In the genomic region with DNA sequence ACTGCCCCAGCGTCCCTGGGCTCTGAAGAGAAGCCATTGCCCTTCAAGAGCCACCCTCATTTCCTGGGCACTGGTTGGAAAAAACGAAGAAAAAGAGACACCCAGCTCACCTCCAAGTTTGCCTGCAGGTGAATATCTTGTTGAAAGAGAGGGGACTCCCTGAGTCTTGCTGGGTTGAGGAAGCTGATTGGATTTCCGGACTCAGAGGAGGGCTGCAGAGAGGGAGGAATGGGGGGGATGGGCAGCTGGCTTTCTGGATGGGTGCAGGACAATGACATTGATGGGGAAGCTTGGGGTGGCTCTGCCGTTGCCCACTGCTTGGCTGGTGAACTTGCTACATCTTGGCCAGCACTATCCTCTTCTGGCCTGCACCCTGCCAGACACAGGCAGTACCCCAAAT, we compare ENCODE assay signal across 19 cellular contexts. TPM values are rescaled to one million over a fixed set of nuclear protein-coding genes. Genes with fewer than 3 reads are reported as not detected.
DNase-seq lines count a peak whose midpoint lies in the region; ATAC-seq lines count a peak whose summit lies in the region.
"Had no signal": no experiment of that assay in that cellular context is flagged by ENCODE, and none has a peak within 500 bp of the region (broad histone marks: within the 10 kb centered on the region; RNA-seq: fewer than 3 reads in every experiment).

No MANE protein-coding gene starts in this region.

- peak overlapping the region; percentile 80; the same call in 1 of the 2 replicates for H3K9ac ChIP-seq in iPS-20b (ENCODE audit: low read depth, low read length)

- peak overlapping the region; percentile 73 to 78 for H3K4me3 Mint-ChIP-seq in activated T-cell treated with anti-CD3 and anti-CD28 coated beads, Interleukin-2, amount 50 U/mL, for 72 hours
- no peak overlapping the region for H3K4me3 Mint-ChIP-seq in activated T-cell treated with anti-CD3 and anti-CD28 coated beads, Interleukin-2, amount 50 U/mL, for 4 hours
- H3K4me3 Mint-ChIP-seq in activated T-helper 2 cell treated with anti-CD3 and anti-CD28 coated beads, Interferon-gamma antibody, Interleukin-2, Interleukin-4, amounts not matched to agents 10 μg/mL and 5 μg/mL and 100 μg/mL, durations not matched to agents 14 hours and 24 hours and 36 hours (ENCODE audit: low read depth) = no peak overlapping the region
- peak overlapping the region; percentile 33 for H3K4me3 Mint-ChIP-seq in stimulated activated effector memory CD8-positive, alpha-beta T cell treated with anti-CD3 and anti-CD28 coated beads, Interleukin-12 subunit alpha, Interleukin-12 subunit beta, amount 100 ng/mL, for 72 hours
- H3K4me3 Mint-ChIP-seq in activated CD4-positive, alpha-beta memory T cell treated with anti-CD3 and anti-CD28 coated beads, Interleukin-2, amount 10 ng/mL, durations not matched to agents 7 days and 5 days = no peak overlapping the region
- H3K4me3 Mint-ChIP-seq: stimulated activated naive B cell treated with anti-CD40 and anti-IgM and Interleukin-4, amounts not matched to agents 10 μg/mL and 1 μg/mL and 100 μg/mL, for 72 hours had no signal

- H3K36me3 ChIP-seq in iPS-20b (ENCODE audit: insufficient read depth, low read depth, low read length) = no peaks in the 10 kb centered on the region
- H3K36me3 ChIP-seq in aorta (ENCODE audit: control insufficient read depth in 1 of 2, insufficient read depth in 2 of 2, low read length in 1 of 2) = no peaks in the 10 kb centered on the region
- H3K36me3 ChIP-seq: upper lobe of right lung, WERI-Rb-1 had no signal

- no peaks in the 10 kb centered on the region for H3K9me3 ChIP-seq in iPS-20b (ENCODE audit: insufficient read depth, low read depth, low read length)
- H3K9me3 ChIP-seq in aorta (ENCODE audit: control insufficient read depth, low read length) = no peaks in the 10 kb centered on the region
- H3K9me3 ChIP-seq: A549, upper lobe of right lung had no signal

- POLR2A ChIA-PET in activated CD4-positive, alpha-beta memory T cell treated with anti-CD3 and anti-CD28 coated beads, Interleukin-2, amount 10 ng/mL, durations not matched to agents 7 days and 5 days (lab: Charles Lee) = no interaction called here

- intact Hi-C loops in activated T-helper 2 cell treated with anti-CD3 and anti-CD28 coated beads, Interferon-gamma antibody, Interleukin-2, Interleukin-4, amounts not matched to agents 10 μg/mL and 5 μg/mL and 100 μg/mL, durations not matched to agents 14 hours and 24 hours and 36 hours (cut with micrococcal nuclease) = no loop called here
- intact Hi-C loops in aorta (cut with DNase I) = no loop called here

- H3K27ac ChIP-seq in iPS-20b (ENCODE audit: low read length) (peak overlapping the region; percentile 82), aorta (ENCODE audit: low read depth in 1 of 2, low read length in 2 of 2) (no peak overlapping the region)
- H3K27ac ChIP-seq: C4-2B, coronary artery, upper lobe of right lung, WERI-Rb-1 had no signal

- 85 to 88% methylated on average over 4 of the region's 4 CpGs for WGBS in aorta, 2 donors

- H3K36me3 Mint-ChIP-seq in activated T-cell treated with anti-CD3 and anti-CD28 coated beads, Interleukin-2, amount 50 U/mL, for 72 hours (ENCODE audit: insufficient read depth in 2 of 2) = no peaks in the 10 kb centered on the region
- no peaks in the 10 kb centered on the region for H3K36me3 Mint-ChIP-seq in activated T-cell treated with anti-CD3 and anti-CD28 coated beads, Interleukin-2, amount 50 U/mL, for 4 hours (ENCODE audit: insufficient read depth)
- H3K36me3 Mint-ChIP-seq in activated T-helper 2 cell treated with anti-CD3 and anti-CD28 coated beads, Interferon-gamma antibody, Interleukin-2, Interleukin-4, amounts not matched to agents 10 μg/mL and 5 μg/mL and 100 μg/mL, durations not matched to agents 14 hours and 24 hours and 36 hours (ENCODE audit: low read depth) = no peaks in the 10 kb centered on the region
- H3K36me3 Mint-ChIP-seq in stimulated activated effector memory CD8-positive, alpha-beta T cell treated with anti-CD3 and anti-CD28 coated beads, Interleukin-12 subunit alpha, Interleukin-12 subunit beta, amount 100 ng/mL, for 72 hours = no peaks in the 10 kb centered on the region
- no peaks in the 10 kb centered on the region for H3K36me3 Mint-ChIP-seq in activated CD4-positive, alpha-beta memory T cell treated with anti-CD3 and anti-CD28 coated beads, Interleukin-2, amount 10 ng/mL, durations not matched to agents 7 days and 5 days (ENCODE audit: low read depth)
- H3K36me3 Mint-ChIP-seq: stimulated activated naive B cell treated with anti-CD40 and anti-IgM and Interleukin-4, amounts not matched to agents 10 μg/mL and 1 μg/mL and 100 μg/mL, for 72 hours had no signal

- H3K4me1 Mint-ChIP-seq in activated T-cell treated with anti-CD3 and anti-CD28 coated beads, Interleukin-2, amount 50 U/mL, for 72 hours (ENCODE audit: low read depth) = peaks cover 27% of the 10 kb centered on the region
- peaks cover 28% of the 10 kb centered on the region for H3K4me1 Mint-ChIP-seq in activated T-cell treated with anti-CD3 and anti-CD28 coated beads, Interleukin-2, amount 50 U/mL, for 4 hours (ENCODE audit: low read depth)
- H3K4me1 Mint-ChIP-seq in activated T-helper 2 cell treated with anti-CD3 and anti-CD28 coated beads, Interferon-gamma antibody, Interleukin-2, Interleukin-4, amounts not matched to agents 10 μg/mL and 5 μg/mL and 100 μg/mL, durations not matched to agents 14 hours and 24 hours and 36 hours (ENCODE audit: low read depth) = peaks cover 13% of the 10 kb centered on the region
- peaks cover 21% of the 10 kb centered on the region for H3K4me1 Mint-ChIP-seq in stimulated activated effector memory CD8-positive, alpha-beta T cell treated with anti-CD3 and anti-CD28 coated beads, Interleukin-12 subunit alpha, Interleukin-12 subunit beta, amount 100 ng/mL, for 72 hours
- peaks cover 12% of the 10 kb centered on the region for H3K4me1 Mint-ChIP-seq in activated CD4-positive, alpha-beta memory T cell treated with anti-CD3 and anti-CD28 coated beads, Interleukin-2, amount 10 ng/mL, durations not matched to agents 7 days and 5 days

- peak overlapping the region; percentile 77 for H3K4me3 ChIP-seq in iPS-20b (ENCODE audit: low read length)
- H3K4me3 ChIP-seq in aorta (ENCODE audit: low read length in 2 of 2) = no peak overlapping the region
- H3K4me3 ChIP-seq: A549, coronary artery, upper lobe of right lung had no signal

- H3K27me3 ChIP-seq in iPS-20b (ENCODE audit: insufficient read depth, low read length) (no peaks in the 10 kb centered on the region), aorta (ENCODE audit: control insufficient read depth in 1 of 2, insufficient read depth in 2 of 2, low read length in 1 of 2) (no peaks in the 10 kb centered on the region)
- H3K27me3 ChIP-seq: upper lobe of right lung had no signal

- peak overlapping the region; percentile 84 for H3K27ac Mint-ChIP-seq in activated T-cell treated with anti-CD3 and anti-CD28 coated beads, Interleukin-2, amount 50 U/mL, for 72 hours
- H3K27ac Mint-ChIP-seq in activated T-helper 2 cell treated with anti-CD3 and anti-CD28 coated beads, Interferon-gamma antibody, Interleukin-2, Interleukin-4, amounts not matched to agents 10 μg/mL and 5 μg/mL and 100 μg/mL, durations not matched to agents 14 hours and 24 hours and 36 hours = peak overlapping the region; percentile 62
- peak overlapping the region; percentile 86 for H3K27ac Mint-ChIP-seq in stimulated activated effector memory CD8-positive, alpha-beta T cell treated with anti-CD3 and anti-CD28 coated beads, Interleukin-12 subunit alpha, Interleukin-12 subunit beta, amount 100 ng/mL, for 72 hours
- no peak overlapping the region for H3K27ac Mint-ChIP-seq in activated CD4-positive, alpha-beta memory T cell treated with anti-CD3 and anti-CD28 coated beads, Interleukin-2, amount 10 ng/mL, durations not matched to agents 7 days and 5 days
- H3K27ac Mint-ChIP-seq: stimulated activated naive B cell treated with anti-CD40 and anti-IgM and Interleukin-4, amounts not matched to agents 10 μg/mL and 1 μg/mL and 100 μg/mL, for 72 hours had no signal

- CTCF ChIA-PET in activated CD4-positive, alpha-beta memory T cell treated with anti-CD3 and anti-CD28 coated beads, Interleukin-2, amount 10 ng/mL, durations not matched to agents 7 days and 5 days (lab: Charles Lee) = interaction anchor here (1.0 kb wide), 1 partner anchor 35 kb away, joined by 3 read pairs; no protein-coding TSS in a partner anchor

- no peaks in the 10 kb centered on the region for H3K9me3 Mint-ChIP-seq in activated T-cell treated with anti-CD3 and anti-CD28 coated beads, Interleukin-2, amount 50 U/mL, for 72 hours
- no peaks in the 10 kb centered on the region for H3K9me3 Mint-ChIP-seq in activated T-cell treated with anti-CD3 and anti-CD28 coated beads, Interleukin-2, amount 50 U/mL, for 4 hours
- H3K9me3 Mint-ChIP-seq in activated T-helper 2 cell treated with anti-CD3 and anti-CD28 coated beads, Interferon-gamma antibody, Interleukin-2, Interleukin-4, amounts not matched to agents 10 μg/mL and 5 μg/mL and 100 μg/mL, durations not matched to agents 14 hours and 24 hours and 36 hours = no peaks in the 10 kb centered on the region
- no peaks in the 10 kb centered on the region for H3K9me3 Mint-ChIP-seq in stimulated activated effector memory CD8-positive, alpha-beta T cell treated with anti-CD3 and anti-CD28 coated beads, Interleukin-12 subunit alpha, Interleukin-12 subunit beta, amount 100 ng/mL, for 72 hours
- no peaks in the 10 kb centered on the region for H3K9me3 Mint-ChIP-seq in activated CD4-positive, alpha-beta memory T cell treated with anti-CD3 and anti-CD28 coated beads, Interleukin-2, amount 10 ng/mL, durations not matched to agents 7 days and 5 days
- H3K9me3 Mint-ChIP-seq: stimulated activated naive B cell treated with anti-CD40 and anti-IgM and Interleukin-4, amounts not matched to agents 10 μg/mL and 1 μg/mL and 100 μg/mL, for 72 hours had no signal

- no peaks in the 10 kb centered on the region for H3K27me3 Mint-ChIP-seq in activated T-cell treated with anti-CD3 and anti-CD28 coated beads, Interleukin-2, amount 50 U/mL, for 72 hours (ENCODE audit: low read depth)
- no peaks in the 10 kb centered on the region for H3K27me3 Mint-ChIP-seq in activated T-cell treated with anti-CD3 and anti-CD28 coated beads, Interleukin-2, amount 50 U/mL, for 4 hours (ENCODE audit: low read depth)
- H3K27me3 Mint-ChIP-seq in activated T-helper 2 cell treated with anti-CD3 and anti-CD28 coated beads, Interferon-gamma antibody, Interleukin-2, Interleukin-4, amounts not matched to agents 10 μg/mL and 5 μg/mL and 100 μg/mL, durations not matched to agents 14 hours and 24 hours and 36 hours (ENCODE audit: low read depth) = no peaks in the 10 kb centered on the region
- H3K27me3 Mint-ChIP-seq in activated CD4-positive, alpha-beta memory T cell treated with anti-CD3 and anti-CD28 coated beads, Interleukin-2, amount 10 ng/mL, durations not matched to agents 7 days and 5 days = no peaks in the 10 kb centered on the region

- no peak for ATAC-seq in activated T-cell treated with anti-CD3 and anti-CD28 coated beads, Interleukin-2, amount 50 U/mL, for 72 hours (replicated peaks in 1 of 2)
- ATAC-seq in activated T-cell treated with anti-CD3 and anti-CD28 coated beads, Interleukin-2, amount 50 U/mL, for 4 hours = no peak
- ATAC-seq in stimulated activated effector memory CD8-positive, alpha-beta T cell treated with anti-CD3 and anti-CD28 coated beads, Interleukin-12 subunit alpha, Interleukin-12 subunit beta, amount 100 ng/mL, for 72 hours = no peak
- ATAC-seq in aorta (ENCODE audit: low FRiP score) = no peak
- ATAC-seq: A549; Right ventricle myocardium inferior; stimulated activated naive B cell treated with anti-CD40 and anti-IgM and Interleukin-4, amounts not matched to agents 10 μg/mL and 1 μg/mL and 100 μg/mL, for 72 hours; upper lobe of right lung had no signal

- peaks cover 19% of the 10 kb centered on the region for H3K4me1 ChIP-seq in iPS-20b (ENCODE audit: insufficient read depth, low read length)
- H3K4me1 ChIP-seq in aorta (ENCODE audit: control insufficient read depth in 1 of 2, insufficient read depth in 2 of 2, low read length in 2 of 2) = no peaks in the 10 kb centered on the region
- H3K4me1 ChIP-seq: A549, upper lobe of right lung had no signal

- no peak for DNase-seq in activated T-cell treated with anti-CD3 and anti-CD28 coated beads, Interleukin-2, amount 50 U/mL, for 72 hours
- DNase-seq in activated T-cell treated with anti-CD3 and anti-CD28 coated beads, Interleukin-2, amount 50 U/mL, for 4 hours = no peak
- DNase-seq in activated T-helper 2 cell treated with anti-CD3 and anti-CD28 coated beads, Interferon-gamma antibody, Interleukin-2, Interleukin-4, amounts not matched to agents 10 μg/mL and 5 μg/mL and 100 μg/mL, durations not matched to agents 14 hours and 24 hours and 36 hours (ENCODE audit: low spot score) = no peak
- DNase-seq in stimulated activated effector memory CD8-positive, alpha-beta T cell treated with anti-CD3 and anti-CD28 coated beads, Interleukin-12 subunit alpha, Interleukin-12 subunit beta, amount 100 ng/mL, for 72 hours (ENCODE audit: low spot score in 2 of 2) = no peak
- DNase-seq in aorta = no peak
- DNase-seq in activated CD4-positive, alpha-beta memory T cell treated with anti-CD3 and anti-CD28 coated beads, Interleukin-2, amount 10 ng/mL, durations not matched to agents 7 days and 5 days = no peak
- DNase-seq in C1 segment of cervical spinal cord (lab: John Stamatoyannopoulos, UW) = no peak
- DNase-seq: midbrain; NCI-H187; NCI-H446 treated with DMSO at 0.1 percent for 48 hours; stimulated activated naive B cell treated with anti-CD40 and anti-IgM and Interleukin-4, amounts not matched to agents 10 μg/mL and 1 μg/mL and 100 μg/mL, for 72 hours; T-helper 1 cell; upper lobe of right lung; WERI-Rb-1 had no signal

RNA-seq across cellular contexts. Expression of gene IER5L, which starts 31.0 kb away (rescaled TPM):
- 1 to 10 TPM; 4.2 to 4.6 TPM for total RNA-seq in activated T-cell treated with anti-CD3 and anti-CD28 coated beads, Interleukin-2, amount 50 U/mL, for 72 hours
- 1 to 10 TPM; 1.6 to 1.9 (median 1.8) TPM for total RNA-seq in activated T-cell treated with anti-CD3 and anti-CD28 coated beads, Interleukin-2, amount 50 U/mL, for 4 hours
- 8.6 and 9.3 TPM in 2 replicates for total RNA-seq in activated T-helper 2 cell treated with anti-CD3 and anti-CD28 coated beads, Interferon-gamma antibody, Interleukin-2, Interleukin-4, amounts not matched to agents 10 μg/mL and 5 μg/mL and 100 μg/mL, durations not matched to agents 14 hours and 24 hours and 36 hours
- 10 to 100 TPM; 28.3 to 66.9 TPM for total RNA-seq in aorta
- 10 to 100 TPM in 1 of 2 donors, 1 to 10 TPM in 1; 8.8 to 37.2 TPM for polyA plus RNA-seq in aorta
- 1 to 10 TPM; 2.4 to 3.0 TPM for total RNA-seq in activated CD4-positive, alpha-beta memory T cell treated with anti-CD3 and anti-CD28 coated beads, Interleukin-2, amount 10 ng/mL, durations not matched to agents 7 days and 5 days

Comparison
In these comparisons a context has a peak if more than half of its experiments do, and no peak if none do; other contexts are left out.
1. H3K4me3 Mint-ChIP-seq: peak in activated T-cell treated with anti-CD3 and anti-CD28 coated beads, Interleukin-2, amount 50 U/mL, for 72 hours (2 of 2) and stimulated activated effector memory CD8-positive, alpha-beta T cell treated with anti-CD3 and anti-CD28 coated beads, Interleukin-12 subunit alpha, Interleukin-12 subunit beta, amount 100 ng/mL, for 72 hours (single experiment); none in activated T-cell treated with anti-CD3 and anti-CD28 coated beads, Interleukin-2, amount 50 U/mL, for 4 hours (single experiment), activated T-helper 2 cell treated with anti-CD3 and anti-CD28 coated beads, Interferon-gamma antibody, Interleukin-2, Interleukin-4, amounts not matched to agents 10 μg/mL and 5 μg/mL and 100 μg/mL, durations not matched to agents 14 hours and 24 hours and 36 hours (single experiment) and activated CD4-positive, alpha-beta memory T cell treated with anti-CD3 and anti-CD28 coated beads, Interleukin-2, amount 10 ng/mL, durations not matched to agents 7 days and 5 days (single experiment).